Comparison of ENCODE assay signal across 10 cellular contexts in genomic region chr19:1263198-1263597, GRCh38. TPM values are rescaled to one million over a fixed set of nuclear protein-coding genes. Genes with fewer than 3 reads are reported as not detected.
DNase-seq lines count a peak whose midpoint lies in the region; ATAC-seq and TF ChIP-seq lines count a peak whose summit lies in the region.
"Had no signal": no experiment of that assay in that cellular context is flagged by ENCODE, and none has a peak within 500 bp of the region (broad histone marks: within the 10 kb centered on the region; RNA-seq: fewer than 3 reads in every experiment).

No MANE protein-coding gene starts in this region.

- in situ Hi-C loops in GM13977 (cut with MboI; ENCODE audit: low pct_unique_long_range_greater_than_20kb, low sequenced_read_pairs, unreplicated experiment), result no loop called here

- no peak overlapping the region for H2AFZ ChIP-seq in MM.1S (ENCODE audit: low read length)

- H3F3A ChIP-seq in MM.1S (ENCODE audit: insufficient read depth, low read length), result peaks cover 29% of the 10 kb centered on the region

- DNase-seq in GM13977 (ENCODE audit: low spot score) (peak; percentile 45), RWPE1 (ENCODE audit: low spot score) (no peak), glomerular visceral epithelial cell (ENCODE audit: extremely low spot score) (peak; percentile 78), MM.1S (no peak), NCI-H446 treated with DMSO at 0.1 percent for 48 hours (lab: John Stamatoyannopoulos, UW) (no peak)
- no peak for DNase-seq in activated effector memory CD4-positive, alpha-beta T cell treated with Interleukin-2 at 50 U/mL for 16 hours
- DNase-seq: WERI-Rb-1 had no signal

- POLR2A ChIA-PET in RWPE1 (lab: Yijun Ruan, JAX; ENCODE audit: low non-redundant PET), result interaction anchor here (0.5 kb wide), 1 partner anchor 181 kb away, joined by 5 read pairs; no protein-coding TSS in a partner anchor

- H3K4me2 ChIP-seq in skeletal muscle satellite cell (ENCODE audit: low read length) (peak overlapping the region; percentile 89), MM.1S (ENCODE audit: low read depth, low read length) (no peak overlapping the region)

- CTCF ChIA-PET in RWPE1 (lab: Yijun Ruan, JAX), result interaction anchor here (0.6 to 10.3 kb wide), 2 partner anchors 19 to 31 kb away, joined by 3 to 116 read pairs; no protein-coding TSS in a partner anchor

- H3K4me1 ChIP-seq in skeletal muscle satellite cell (ENCODE audit: control insufficient read depth, insufficient read depth, low read length) (peaks cover 78% of the 10 kb centered on the region), MM.1S (ENCODE audit: low read length) (peaks cover 40% of the 10 kb centered on the region)

- H3K4me3 ChIP-seq in skeletal muscle satellite cell (ENCODE audit: low read length) (peak overlapping the region; percentile 70), MM.1S (ENCODE audit: low read length) (no peak overlapping the region)
- H3K4me3 ChIP-seq: mucosa of descending colon had no signal

- no peaks in the 10 kb centered on the region for H3K9me2 ChIP-seq in MM.1S (replicated peaks; ENCODE audit: insufficient read depth, low read length)

- ATAC-seq in HG03196 (IDR thresholded peaks at IDR 0.05; ENCODE audit: unreplicated experiment), result no peak
- ATAC-seq: mucosa of descending colon had no signal

- H3K27ac ChIP-seq in RWPE1, result peak overlapping the region; percentile 100
- H3K27ac ChIP-seq in MM.1S (ENCODE audit: low read length), result no peak overlapping the region
- H3K27ac ChIP-seq: WERI-Rb-1 had no signal

- H3K36me3 ChIP-seq in skeletal muscle satellite cell (ENCODE audit: insufficient read depth, low read length) (peaks cover 9% of the 10 kb centered on the region), MM.1S (replicated peaks; ENCODE audit: insufficient read depth, low read length) (no peaks in the 10 kb centered on the region)

- H3K27me3 ChIP-seq in skeletal muscle satellite cell (ENCODE audit: control insufficient read depth, insufficient read depth, low read length), result no peaks in the 10 kb centered on the region
- H3K27me3 ChIP-seq in MM.1S (replicated peaks; ENCODE audit: insufficient read depth, low read length), result 0 out of 2 replicates have a peak, but pooled peaks cover 4% of the 10 kb centered on the region

- TF ChIP-seq CTCF in GM13977 (IDR thresholded peaks at IDR 0.05; ENCODE audit: extremely low read depth, insufficient read depth, missing control alignments), result no peak
- no peak for TF ChIP-seq CTCF in RWPE1 (conservative IDR thresholded peaks at IDR 0.05; ENCODE audit: low read depth)
- no peak for TF ChIP-seq CTCF in MM.1S (IDR thresholded peaks at IDR 0.05; ENCODE audit: low read length)

- H3K9ac ChIP-seq in skeletal muscle satellite cell (ENCODE audit: low read depth, low read length) (peak overlapping the region; percentile 74), MM.1S (ENCODE audit: low read length) (no peak overlapping the region)

- H4K20me1 ChIP-seq in MM.1S (ENCODE audit: insufficient read depth, low read length), result no peaks in the 10 kb centered on the region

- H3K9me3 ChIP-seq in skeletal muscle satellite cell (replicated peaks; ENCODE audit: low read length), result no peaks in the 10 kb centered on the region
- H3K9me3 ChIP-seq in MM.1S (replicated peaks; ENCODE audit: insufficient read depth, low read length), result no peaks in the 10 kb centered on the region
- H3K9me3 ChIP-seq: mucosa of descending colon had no signal

- peaks cover 22% of the 10 kb centered on the region for H3K79me2 ChIP-seq in MM.1S (ENCODE audit: low read length)

RNA-seq across cellular contexts. Expression of gene CIRBP, which starts 5.9 kb away (rescaled TPM):
- total RNA-seq in skeletal muscle satellite cell (2012; rRNA removed), result 165 and 205 TPM in 2 replicates

RNA-seq across cellular contexts. Expression of gene FAM174C, which starts 12.1 kb away (rescaled TPM):
- total RNA-seq in skeletal muscle satellite cell (2012; rRNA removed), result 36.5 and 60.9 TPM in 2 replicates

RNA-seq across cellular contexts. Expression of gene MIDN, which starts 14.8 kb away (rescaled TPM):
- total RNA-seq in skeletal muscle satellite cell (2012; rRNA removed), result 21.3 and 31.0 TPM in 2 replicates

RNA-seq across cellular contexts. Expression of gene ATP5F1D, which starts 21.6 kb away (rescaled TPM):
- 33.9 and 42.1 TPM in 2 replicates for total RNA-seq in skeletal muscle satellite cell (2012; rRNA removed)

RNA-seq across cellular contexts. Expression of gene EFNA2, which starts 22.5 kb away (rescaled TPM):
- total RNA-seq in skeletal muscle satellite cell (2012; rRNA removed), result 0.25 TPM in 1 of 2 replicates, not detected in the other

Comparison
In these comparisons a context has a peak if more than half of its experiments do, and no peak if none do; other contexts are left out.
1. DNase-seq: peak in GM13977 (single experiment) and glomerular visceral epithelial cell (single experiment); none in RWPE1 (single experiment), activated effector memory CD4-positive, alpha-beta T cell treated with Interleukin-2 at 50 U/mL for 16 hours (single experiment), MM.1S (single experiment) and NCI-H446 treated with DMSO at 0.1 percent for 48 hours (single experiment).